1 cellular context compared by ENCODE assay signal in the genomic region with DNA sequence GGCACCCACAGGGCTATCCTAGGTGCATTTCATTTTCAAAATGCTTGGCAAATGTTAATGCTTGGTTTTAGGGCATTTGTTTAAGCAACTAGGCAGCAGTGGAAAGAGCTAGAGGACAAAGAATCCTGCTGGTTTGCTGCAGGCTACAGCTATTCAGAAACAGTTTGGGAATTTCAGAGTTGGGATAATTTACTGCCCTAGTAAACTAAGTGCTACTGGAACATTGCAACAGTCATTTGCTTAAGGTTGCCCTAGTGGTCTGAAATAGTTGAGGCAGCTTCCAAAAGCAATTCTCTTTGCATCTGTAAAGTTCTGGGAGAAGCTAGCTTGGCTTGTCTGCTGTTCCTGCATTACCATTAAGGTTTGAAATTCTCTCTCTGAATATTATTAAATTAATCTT.
TF ChIP-seq lines count a peak whose summit lies in the region.

No MANE protein-coding gene starts in this region.

TF ChIP-seq in GM23338, 12 proteins besides CTCF, POLR2A, EP300 and RAD21 (continued from another document):
- TF ChIP-seq, protein P1, sequence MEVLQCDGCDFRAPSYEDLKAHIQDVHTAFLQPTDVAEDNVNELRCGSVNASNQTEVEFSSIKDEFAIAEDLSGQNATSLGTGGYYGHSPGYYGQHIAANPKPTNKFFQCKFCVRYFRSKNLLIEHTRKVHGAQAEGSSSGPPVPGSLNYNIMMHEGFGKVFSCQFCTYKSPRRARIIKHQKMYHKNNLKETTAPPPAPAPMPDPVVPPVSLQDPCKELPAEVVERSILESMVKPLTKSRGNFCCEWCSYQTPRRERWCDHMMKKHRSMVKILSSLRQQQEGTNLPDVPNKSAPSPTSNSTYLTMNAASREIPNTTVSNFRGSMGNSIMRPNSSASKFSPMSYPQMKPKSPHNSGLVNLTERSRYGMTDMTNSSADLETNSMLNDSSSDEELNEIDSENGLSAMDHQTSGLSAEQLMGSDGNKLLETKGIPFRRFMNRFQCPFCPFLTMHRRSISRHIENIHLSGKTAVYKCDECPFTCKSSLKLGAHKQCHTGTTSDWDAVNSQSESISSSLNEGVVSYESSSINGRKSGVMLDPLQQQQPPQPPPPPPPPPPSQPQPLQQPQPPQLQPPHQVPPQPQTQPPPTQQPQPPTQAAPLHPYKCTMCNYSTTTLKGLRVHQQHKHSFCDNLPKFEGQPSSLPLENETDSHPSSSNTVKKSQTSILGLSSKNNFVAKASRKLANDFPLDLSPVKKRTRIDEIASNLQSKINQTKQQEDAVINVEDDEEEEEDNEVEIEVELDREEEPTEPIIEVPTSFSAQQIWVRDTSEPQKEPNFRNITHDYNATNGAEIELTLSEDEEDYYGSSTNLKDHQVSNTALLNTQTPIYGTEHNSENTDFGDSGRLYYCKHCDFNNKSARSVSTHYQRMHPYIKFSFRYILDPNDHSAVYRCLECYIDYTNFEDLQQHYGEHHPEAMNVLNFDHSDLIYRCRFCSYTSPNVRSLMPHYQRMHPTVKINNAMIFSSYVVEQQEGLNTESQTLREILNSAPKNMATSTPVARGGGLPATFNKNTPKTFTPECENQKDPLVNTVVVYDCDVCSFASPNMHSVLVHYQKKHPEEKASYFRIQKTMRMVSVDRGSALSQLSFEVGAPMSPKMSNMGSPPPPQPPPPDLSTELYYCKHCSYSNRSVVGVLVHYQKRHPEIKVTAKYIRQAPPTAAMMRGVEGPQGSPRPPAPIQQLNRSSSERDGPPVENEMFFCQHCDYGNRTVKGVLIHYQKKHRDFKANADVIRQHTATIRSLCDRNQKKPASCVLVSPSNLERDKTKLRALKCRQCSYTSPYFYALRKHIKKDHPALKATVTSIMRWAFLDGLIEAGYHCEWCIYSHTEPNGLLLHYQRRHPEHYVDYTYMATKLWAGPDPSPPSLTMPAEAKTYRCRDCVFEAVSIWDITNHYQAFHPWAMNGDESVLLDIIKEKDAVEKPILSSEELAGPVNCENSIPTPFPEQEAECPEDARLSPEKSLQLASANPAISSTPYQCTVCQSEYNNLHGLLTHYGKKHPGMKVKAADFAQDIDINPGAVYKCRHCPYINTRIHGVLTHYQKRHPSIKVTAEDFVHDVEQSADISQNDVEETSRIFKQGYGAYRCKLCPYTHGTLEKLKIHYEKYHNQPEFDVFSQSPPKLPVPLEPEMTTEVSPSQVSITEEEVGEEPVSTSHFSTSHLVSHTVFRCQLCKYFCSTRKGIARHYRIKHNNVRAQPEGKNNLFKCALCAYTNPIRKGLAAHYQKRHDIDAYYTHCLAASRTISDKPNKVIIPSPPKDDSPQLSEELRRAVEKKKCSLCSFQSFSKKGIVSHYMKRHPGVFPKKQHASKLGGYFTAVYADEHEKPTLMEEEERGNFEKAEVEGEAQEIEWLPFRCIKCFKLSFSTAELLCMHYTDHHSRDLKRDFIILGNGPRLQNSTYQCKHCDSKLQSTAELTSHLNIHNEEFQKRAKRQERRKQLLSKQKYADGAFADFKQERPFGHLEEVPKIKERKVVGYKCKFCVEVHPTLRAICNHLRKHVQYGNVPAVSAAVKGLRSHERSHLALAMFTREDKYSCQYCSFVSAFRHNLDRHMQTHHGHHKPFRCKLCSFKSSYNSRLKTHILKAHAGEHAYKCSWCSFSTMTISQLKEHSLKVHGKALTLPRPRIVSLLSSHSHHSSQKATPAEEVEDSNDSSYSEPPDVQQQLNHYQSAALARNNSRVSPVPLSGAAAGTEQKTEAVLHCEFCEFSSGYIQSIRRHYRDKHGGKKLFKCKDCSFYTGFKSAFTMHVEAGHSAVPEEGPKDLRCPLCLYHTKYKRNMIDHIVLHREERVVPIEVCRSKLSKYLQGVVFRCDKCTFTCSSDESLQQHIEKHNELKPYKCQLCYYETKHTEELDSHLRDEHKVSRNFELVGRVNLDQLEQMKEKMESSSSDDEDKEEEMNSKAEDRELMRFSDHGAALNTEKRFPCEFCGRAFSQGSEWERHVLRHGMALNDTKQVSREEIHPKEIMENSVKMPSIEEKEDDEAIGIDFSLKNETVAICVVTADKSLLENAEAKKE (CRISPR knock-in tag; IDR thresholded peaks at IDR 0.05) = no peak
- TF ChIP-seq CREB1 (CRISPR knock-in tag; IDR thresholded peaks at IDR 0.05; ENCODE audit: low read depth) (no peak), ZNF114 (CRISPR knock-in tag; IDR thresholded peaks at IDR 0.05) (no peak), ZNF331 (CRISPR knock-in tag; IDR thresholded peaks at IDR 0.05; ENCODE audit: low read depth) (no peak)
